In the genomic region with DNA sequence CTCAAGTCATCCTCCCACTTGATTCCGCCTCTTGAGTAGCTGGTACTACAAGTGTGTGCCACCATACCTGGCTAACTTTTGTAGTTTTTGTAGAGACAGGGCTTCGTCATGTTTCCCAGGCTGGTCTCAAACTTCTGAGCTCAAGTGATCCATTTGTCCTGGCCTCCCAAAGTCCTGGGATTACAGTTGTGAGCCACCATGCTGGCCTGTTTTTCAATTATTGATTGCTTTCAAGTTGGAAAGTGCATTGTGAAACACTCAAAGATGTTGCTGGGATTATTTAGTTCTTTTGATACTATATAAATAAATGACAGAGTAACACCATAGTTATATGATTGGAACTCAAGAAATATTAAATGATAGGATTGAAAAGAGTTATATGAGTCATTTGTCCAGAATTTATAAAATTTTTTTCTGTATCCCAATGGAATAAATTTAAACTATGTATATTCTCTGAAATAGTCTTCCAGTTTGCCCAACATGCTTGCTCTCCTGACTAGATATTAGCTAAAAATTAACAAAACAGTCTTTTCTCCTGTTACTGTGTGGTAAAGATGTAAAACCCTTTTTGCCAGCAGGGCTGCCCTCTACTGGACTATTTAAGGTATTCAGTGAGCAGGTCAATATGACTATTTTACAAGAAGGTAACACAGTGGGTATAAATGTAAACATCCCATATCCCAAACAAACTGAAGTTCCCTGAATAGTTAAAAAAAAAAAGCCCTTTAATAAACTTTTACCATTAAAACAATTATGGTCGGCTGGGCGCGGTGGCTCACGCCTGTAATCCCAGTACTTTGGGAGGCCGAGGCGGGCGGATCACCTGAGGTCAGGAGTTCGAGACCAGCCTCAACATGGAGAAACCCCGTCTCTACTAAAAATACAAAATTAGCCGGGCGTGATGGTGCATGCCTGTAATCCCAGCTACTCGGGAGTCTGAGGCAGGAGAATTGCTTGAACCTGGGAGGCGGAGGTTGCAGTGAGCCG, we compare ENCODE assay signal across 1 cellular context.
TF ChIP-seq lines count a peak whose summit lies in the region.

No MANE protein-coding gene starts in this region.

TF ChIP-seq in HepG2, 621 proteins besides CTCF, POLR2A, EP300 and RAD21 (continued from another document):
- TF ChIP-seq, protein P1, sequence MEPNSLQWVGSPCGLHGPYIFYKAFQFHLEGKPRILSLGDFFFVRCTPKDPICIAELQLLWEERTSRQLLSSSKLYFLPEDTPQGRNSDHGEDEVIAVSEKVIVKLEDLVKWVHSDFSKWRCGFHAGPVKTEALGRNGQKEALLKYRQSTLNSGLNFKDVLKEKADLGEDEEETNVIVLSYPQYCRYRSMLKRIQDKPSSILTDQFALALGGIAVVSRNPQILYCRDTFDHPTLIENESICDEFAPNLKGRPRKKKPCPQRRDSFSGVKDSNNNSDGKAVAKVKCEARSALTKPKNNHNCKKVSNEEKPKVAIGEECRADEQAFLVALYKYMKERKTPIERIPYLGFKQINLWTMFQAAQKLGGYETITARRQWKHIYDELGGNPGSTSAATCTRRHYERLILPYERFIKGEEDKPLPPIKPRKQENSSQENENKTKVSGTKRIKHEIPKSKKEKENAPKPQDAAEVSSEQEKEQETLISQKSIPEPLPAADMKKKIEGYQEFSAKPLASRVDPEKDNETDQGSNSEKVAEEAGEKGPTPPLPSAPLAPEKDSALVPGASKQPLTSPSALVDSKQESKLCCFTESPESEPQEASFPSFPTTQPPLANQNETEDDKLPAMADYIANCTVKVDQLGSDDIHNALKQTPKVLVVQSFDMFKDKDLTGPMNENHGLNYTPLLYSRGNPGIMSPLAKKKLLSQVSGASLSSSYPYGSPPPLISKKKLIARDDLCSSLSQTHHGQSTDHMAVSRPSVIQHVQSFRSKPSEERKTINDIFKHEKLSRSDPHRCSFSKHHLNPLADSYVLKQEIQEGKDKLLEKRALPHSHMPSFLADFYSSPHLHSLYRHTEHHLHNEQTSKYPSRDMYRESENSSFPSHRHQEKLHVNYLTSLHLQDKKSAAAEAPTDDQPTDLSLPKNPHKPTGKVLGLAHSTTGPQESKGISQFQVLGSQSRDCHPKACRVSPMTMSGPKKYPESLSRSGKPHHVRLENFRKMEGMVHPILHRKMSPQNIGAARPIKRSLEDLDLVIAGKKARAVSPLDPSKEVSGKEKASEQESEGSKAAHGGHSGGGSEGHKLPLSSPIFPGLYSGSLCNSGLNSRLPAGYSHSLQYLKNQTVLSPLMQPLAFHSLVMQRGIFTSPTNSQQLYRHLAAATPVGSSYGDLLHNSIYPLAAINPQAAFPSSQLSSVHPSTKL (CRISPR knock-in tag; IDR thresholded peaks at IDR 0.05) = peak; percentile 59
- TF ChIP-seq, protein P2, sequence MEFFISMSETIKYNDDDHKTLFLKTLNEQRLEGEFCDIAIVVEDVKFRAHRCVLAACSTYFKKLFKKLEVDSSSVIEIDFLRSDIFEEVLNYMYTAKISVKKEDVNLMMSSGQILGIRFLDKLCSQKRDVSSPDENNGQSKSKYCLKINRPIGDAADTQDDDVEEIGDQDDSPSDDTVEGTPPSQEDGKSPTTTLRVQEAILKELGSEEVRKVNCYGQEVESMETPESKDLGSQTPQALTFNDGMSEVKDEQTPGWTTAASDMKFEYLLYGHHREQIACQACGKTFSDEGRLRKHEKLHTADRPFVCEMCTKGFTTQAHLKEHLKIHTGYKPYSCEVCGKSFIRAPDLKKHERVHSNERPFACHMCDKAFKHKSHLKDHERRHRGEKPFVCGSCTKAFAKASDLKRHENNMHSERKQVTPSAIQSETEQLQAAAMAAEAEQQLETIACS (CRISPR knock-in tag; IDR thresholded peaks at IDR 0.05) = no peak
- TF ChIP-seq NFE2L2 (IDR thresholded peaks at IDR 0.05; ENCODE audit: low read length) (no peak), PTBP1 (IDR thresholded peaks at IDR 0.05; ENCODE audit: low read depth, low read length, poor library complexity, severe bottlenecking) (no peak), ZSCAN21 (CRISPR knock-in tag; IDR thresholded peaks at IDR 0.05; ENCODE audit: borderline replicate concordance) (no peak), ZNF121 (CRISPR knock-in tag; IDR thresholded peaks at IDR 0.05) (peak; percentile 58; the same call in 1 of the 2 replicates), FOXC1 (CRISPR knock-in tag; IDR thresholded peaks at IDR 0.05; ENCODE audit: borderline replicate concordance) (no peak), ZNF883 (CRISPR knock-in tag; IDR thresholded peaks at IDR 0.05; ENCODE audit: not compliant biosample characterization) (no peak), FOXJ3 (CRISPR knock-in tag; IDR thresholded peaks at IDR 0.05; ENCODE audit: borderline replicate concordance) (0 out of 2 replicates have a peak, but pooled peaks have one; percentile 58), ZNF343 (CRISPR knock-in tag; IDR thresholded peaks at IDR 0.05) (no peak), HNRNPUL1 (IDR thresholded peaks at IDR 0.05; ENCODE audit: low read depth, low read length) (peak; percentile 90), TSC22D2 (CRISPR knock-in tag; IDR thresholded peaks at IDR 0.05; ENCODE audit: borderline replicate concordance) (no peak), CCDC6 (CRISPR knock-in tag; IDR thresholded peaks at IDR 0.05) (no peak)
- TF ChIP-seq, protein P3, sequence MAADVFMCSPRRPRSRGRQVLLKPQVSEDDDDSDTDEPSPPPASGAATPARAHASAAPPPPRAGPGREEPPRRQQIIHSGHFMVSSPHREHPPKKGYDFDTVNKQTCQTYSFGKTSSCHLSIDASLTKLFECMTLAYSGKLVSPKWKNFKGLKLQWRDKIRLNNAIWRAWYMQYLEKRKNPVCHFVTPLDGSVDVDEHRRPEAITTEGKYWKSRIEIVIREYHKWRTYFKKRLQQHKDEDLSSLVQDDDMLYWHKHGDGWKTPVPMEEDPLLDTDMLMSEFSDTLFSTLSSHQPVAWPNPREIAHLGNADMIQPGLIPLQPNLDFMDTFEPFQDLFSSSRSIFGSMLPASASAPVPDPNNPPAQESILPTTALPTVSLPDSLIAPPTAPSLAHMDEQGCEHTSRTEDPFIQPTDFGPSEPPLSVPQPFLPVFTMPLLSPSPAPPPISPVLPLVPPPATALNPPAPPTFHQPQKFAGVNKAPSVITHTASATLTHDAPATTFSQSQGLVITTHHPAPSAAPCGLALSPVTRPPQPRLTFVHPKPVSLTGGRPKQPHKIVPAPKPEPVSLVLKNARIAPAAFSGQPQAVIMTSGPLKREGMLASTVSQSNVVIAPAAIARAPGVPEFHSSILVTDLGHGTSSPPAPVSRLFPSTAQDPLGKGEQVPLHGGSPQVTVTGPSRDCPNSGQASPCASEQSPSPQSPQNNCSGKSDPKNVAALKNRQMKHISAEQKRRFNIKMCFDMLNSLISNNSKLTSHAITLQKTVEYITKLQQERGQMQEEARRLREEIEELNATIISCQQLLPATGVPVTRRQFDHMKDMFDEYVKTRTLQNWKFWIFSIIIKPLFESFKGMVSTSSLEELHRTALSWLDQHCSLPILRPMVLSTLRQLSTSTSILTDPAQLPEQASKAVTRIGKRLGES (CRISPR knock-in tag; IDR thresholded peaks at IDR 0.05; ENCODE audit: borderline replicate concordance) = no peak
- TF ChIP-seq, protein P4, sequence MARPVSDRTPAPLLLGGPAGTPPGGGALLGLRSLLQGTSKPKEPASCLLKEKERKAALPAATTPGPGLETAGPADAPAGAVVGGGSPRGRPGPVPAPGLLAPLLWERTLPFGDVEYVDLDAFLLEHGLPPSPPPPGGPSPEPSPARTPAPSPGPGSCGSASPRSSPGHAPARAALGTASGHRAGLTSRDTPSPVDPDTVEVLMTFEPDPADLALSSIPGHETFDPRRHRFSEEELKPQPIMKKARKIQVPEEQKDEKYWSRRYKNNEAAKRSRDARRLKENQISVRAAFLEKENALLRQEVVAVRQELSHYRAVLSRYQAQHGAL (CRISPR knock-in tag; IDR thresholded peaks at IDR 0.05; ENCODE audit: not compliant biosample characterization) = no peak
- TF ChIP-seq, protein P5, sequence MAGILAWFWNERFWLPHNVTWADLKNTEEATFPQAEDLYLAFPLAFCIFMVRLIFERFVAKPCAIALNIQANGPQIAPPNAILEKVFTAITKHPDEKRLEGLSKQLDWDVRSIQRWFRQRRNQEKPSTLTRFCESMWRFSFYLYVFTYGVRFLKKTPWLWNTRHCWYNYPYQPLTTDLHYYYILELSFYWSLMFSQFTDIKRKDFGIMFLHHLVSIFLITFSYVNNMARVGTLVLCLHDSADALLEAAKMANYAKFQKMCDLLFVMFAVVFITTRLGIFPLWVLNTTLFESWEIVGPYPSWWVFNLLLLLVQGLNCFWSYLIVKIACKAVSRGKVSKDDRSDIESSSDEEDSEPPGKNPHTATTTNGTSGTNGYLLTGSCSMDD (CRISPR knock-in tag; IDR thresholded peaks at IDR 0.05) = no peak
